8 cellular contexts compared by ENCODE assay signal in genomic region chr21:14533555-14534400, GRCh38.
DNase-seq lines count a peak whose midpoint lies in the region; ATAC-seq and TF ChIP-seq lines count a peak whose summit lies in the region.

No MANE protein-coding gene starts in this region.

- peak overlapping the region; percentile 46 for H3K4me3 ChIP-seq in GM06990 (replicated peaks; ENCODE audit: low read depth, low read length)
- no peak overlapping the region for H3K4me3 ChIP-seq in astrocyte of the spinal cord (ENCODE audit: low read depth, low read length)

- in situ Hi-C loops in astrocyte of the spinal cord (cut with HindIII; ENCODE audit: low sequenced_read_pairs), result no loop called here

- TF ChIP-seq CTCF in GM06990 (IDR thresholded peaks at IDR 0.05; ENCODE audit: insufficient read depth, low read length, poor library complexity, severe bottlenecking) (no peak), astrocyte of the spinal cord (IDR thresholded peaks at IDR 0.05; ENCODE audit: low read depth, low read length) (no peak)

- peak overlapping the region; percentile 99 for H3K27ac Mint-ChIP-seq in stimulated activated effector memory CD8-positive, alpha-beta T cell treated with anti-CD3 and anti-CD28 coated beads, Interleukin-12 subunit alpha, Interleukin-12 subunit beta, amount 100 ng/mL, for 72 hours

- H3K36me3 ChIP-seq in GM06990 (ENCODE audit: control insufficient read depth, insufficient read depth, low read length), result no peaks in the 10 kb centered on the region; the same call in 1 of the 2 replicates

- peaks cover 75% of the 10 kb centered on the region for H3K36me3 Mint-ChIP-seq in stimulated activated effector memory CD8-positive, alpha-beta T cell treated with anti-CD3 and anti-CD28 coated beads, Interleukin-12 subunit alpha, Interleukin-12 subunit beta, amount 100 ng/mL, for 72 hours

- H3K9me3 Mint-ChIP-seq in stimulated activated effector memory CD8-positive, alpha-beta T cell treated with anti-CD3 and anti-CD28 coated beads, Interleukin-12 subunit alpha, Interleukin-12 subunit beta, amount 100 ng/mL, for 72 hours, result peaks cover 7% of the 10 kb centered on the region

- no peaks in the 10 kb centered on the region for H3K27me3 ChIP-seq in GM06990 (replicated peaks; ENCODE audit: control insufficient read depth, insufficient read depth, low read length)

- ATAC-seq in GM21381 (IDR thresholded peaks at IDR 0.05; ENCODE audit: unreplicated experiment), result peak; percentile 70
- peak; percentile 83 for ATAC-seq in HG03565 (IDR thresholded peaks at IDR 0.05; ENCODE audit: unreplicated experiment)
- peak; percentile 93 for ATAC-seq in stimulated activated effector memory CD8-positive, alpha-beta T cell treated with anti-CD3 and anti-CD28 coated beads, Interleukin-12 subunit alpha, Interleukin-12 subunit beta, amount 100 ng/mL, for 72 hours

- peaks cover 78% of the 10 kb centered on the region for H3K4me1 Mint-ChIP-seq in stimulated activated effector memory CD8-positive, alpha-beta T cell treated with anti-CD3 and anti-CD28 coated beads, Interleukin-12 subunit alpha, Interleukin-12 subunit beta, amount 100 ng/mL, for 72 hours

- H3K4me3 Mint-ChIP-seq in stimulated activated effector memory CD8-positive, alpha-beta T cell treated with anti-CD3 and anti-CD28 coated beads, Interleukin-12 subunit alpha, Interleukin-12 subunit beta, amount 100 ng/mL, for 72 hours, result peak overlapping the region; percentile 78

- peak; percentile 58 for DNase-seq in GM06990 (ENCODE audit: extremely low read depth, insufficient read length)
- DNase-seq in astrocyte of the spinal cord (ENCODE audit: low read depth, low spot score), result peak; percentile 72
- peak in 1 of 2 donors; percentile 72 for DNase-seq in stimulated activated effector memory CD8-positive, alpha-beta T cell treated with anti-CD3 and anti-CD28 coated beads, Interleukin-12 subunit alpha, Interleukin-12 subunit beta, amount 100 ng/mL, for 72 hours (ENCODE audit: low spot score in 2 of 2)
- DNase-seq in cortex of kidney (lab: John Stamatoyannopoulos, UW), result no peak
- DNase-seq in NCI-H1436 treated with DMSO at 0.1 percent for 48 hours (lab: John Stamatoyannopoulos, UW), result no peak
- DNase-seq in NCI-H1694 treated with DMSO at 0.1 percent for 48 hours (lab: John Stamatoyannopoulos, UW), result no peak

Comparison
In these comparisons a context has a peak if more than half of its experiments do, and no peak if none do; other contexts are left out.
1. DNase-seq: peak in GM06990 (single experiment) and astrocyte of the spinal cord (single experiment); none in cortex of kidney (single experiment), NCI-H1436 treated with DMSO at 0.1 percent for 48 hours (single experiment) and NCI-H1694 treated with DMSO at 0.1 percent for 48 hours (single experiment).
2. Peak in every context shown above with its lines, with median percentiles within 50 percentile points of each other: ATAC-seq.